In genomic region chr5:80609692-80610091, GRCh38 we compare ENCODE assay signal across 38 cellular contexts. TPM values are rescaled to one million over a fixed set of nuclear protein-coding genes. Genes with fewer than 3 reads are reported as not detected.
"Had no signal": no experiment of that assay in that cellular context is flagged by ENCODE, and none has a peak within 500 bp of the region (broad histone marks: within the 10 kb centered on the region; RNA-seq: fewer than 3 reads in every experiment).

No MANE protein-coding gene starts in this region.

- H3K27me3 ChIP-seq: MG63 had no signal

- DNase-seq: Karpas-422, Kasumi-1, MG63, MM.1S, MV-4-11, NCI-H1048, NCI-H1092, NCI-H1092 treated with DMSO at 0.1 percent for 48 hours, NCI-H1105, NCI-H1105 treated with DMSO at 0.1 percent for 48 hours, NCI-H1417, NCI-H1417 treated with DMSO at 0.1 percent for 48 hours, NCI-H1436, NCI-H1436 treated with DMSO at 0.1 percent for 48 hours, NCI-H146, NCI-H1694, NCI-H1694 treated with DMSO at 0.1 percent for 48 hours, NCI-H187, NCI-H187 treated with DMSO at 0.1 percent for 48 hours, NCI-H1930, NCI-H2029, NCI-H2029 treated with DMSO at 0.1 percent for 48 hours, NCI-H2081, NCI-H2081 treated with DMSO at 0.1 percent for 48 hours, NCI-H2107, NCI-H2171, NCI-H2171 treated with DMSO at 0.1 percent for 48 hours, NCI-H2227 treated with DMSO at 0.1 percent for 48 hours, NCI-H226, NCI-H345, NCI-H446, NCI-H446 treated with DMSO at 0.1 percent for 48 hours, NCI-H510A had no signal

- H3K4me2 ChIP-seq: KMS-11 had no signal

- H3K4me3 ChIP-seq: MG63 had no signal

- H3K9ac ChIP-seq: KMS-11 had no signal

- H3K36me3 ChIP-seq: MG63 had no signal

- H3K27ac ChIP-seq: KMS-11 had no signal

RNA-seq across cellular contexts. Expression of gene ANKRD34B, which starts 39.6 kb away (rescaled TPM):
- total RNA-seq: LHCN-M2, M059J, MCF 10A, NCI-H460 had no signal
